8 cellular contexts compared by ENCODE assay signal in genomic region chr19:4077800-4078683, GRCh38. TPM values are rescaled to one million over a fixed set of nuclear protein-coding genes. Genes with fewer than 3 reads are reported as not detected.
DNase-seq lines count a peak whose midpoint lies in the region; ATAC-seq and TF ChIP-seq lines count a peak whose summit lies in the region.

No MANE protein-coding gene starts in this region.

- ATAC-seq in HG02981 (IDR thresholded peaks at IDR 0.05; ENCODE audit: unreplicated experiment) (no peak), GM19395 (IDR thresholded peaks at IDR 0.05; ENCODE audit: unreplicated experiment) (no peak)

- TF ChIP-seq CTCF in GM10266 (IDR thresholded peaks at IDR 0.05; ENCODE audit: control insufficient read depth, insufficient read depth, low read depth, missing control alignments): no peak

- peak overlapping the region; percentile 37 for H3K27ac ChIP-seq in angular gyrus (ENCODE audit: low read depth, low read length)

- peak; percentile 77 for DNase-seq in GM10266 (ENCODE audit: extremely low spot score)
- peak; percentile 42 for DNase-seq in NOMO-1 treated with DMSO at 0.1 percent for 48 hours (lab: John Stamatoyannopoulos, UW; ENCODE audit: unreplicated experiment)
- peak; percentile 89 for DNase-seq in left kidney (ENCODE audit: low read depth, low spot score)
- DNase-seq in stimulated activated naive CD4-positive, alpha-beta T cell (lab: John Stamatoyannopoulos, UW): peak in 4 of 6 experiments; percentile 9 to 40 (median 30)
- DNase-seq in SK-N-DZ (ENCODE audit: low spot score): no peak

RNA-seq across cellular contexts. Expression of gene ZBTB7A, which starts 11.3 kb away (rescaled TPM):
- polyA plus RNA-seq in SK-N-DZ (2014; cell fraction: cytosol; rRNA removed): 4.6 and 5.5 TPM in 2 replicates
- 9.8 and 15.6 TPM in 2 replicates for polyA plus RNA-seq in SK-N-DZ (2014; cell fraction: nucleus; rRNA removed)

RNA-seq across cellular contexts. Expression of gene MAP2K2, which starts 45.9 kb away (rescaled TPM):
- polyA plus RNA-seq in SK-N-DZ (2014; cell fraction: cytosol; rRNA removed): 125 and 130 TPM in 2 replicates
- polyA plus RNA-seq in SK-N-DZ (2014; cell fraction: nucleus; rRNA removed): 70.3 and 81.0 TPM in 2 replicates
